Comparison of ENCODE assay signal across 9 cellular contexts in genomic region chr9:89435315-89435823, GRCh38.
DNase-seq lines count a peak whose midpoint lies in the region; ATAC-seq and TF ChIP-seq lines count a peak whose summit lies in the region.
"Had no signal": no experiment of that assay in that cellular context is flagged by ENCODE, and none has a peak within 500 bp of the region (broad histone marks: within the 10 kb centered on the region; RNA-seq: fewer than 3 reads in every experiment).

No MANE protein-coding gene starts in this region.

- ATAC-seq in HG03095 (IDR thresholded peaks at IDR 0.05; ENCODE audit: unreplicated experiment): no peak

- H3K27ac ChIP-seq in dorsolateral prefrontal cortex (peak overlapping the region; percentile 63 to 100 (median 92)), neural progenitor cell (peak overlapping the region; percentile 78)
- H3K27ac ChIP-seq: SJSA1 had no signal

- H3K27ac Mint-ChIP-seq in neural progenitor cell: no peak overlapping the region
- peak overlapping the region in 2 of 7 donors; percentile 31 to 35 for H3K27ac Mint-ChIP-seq in CD14-positive monocyte

- no peaks in the 10 kb centered on the region for H3K36me3 Mint-ChIP-seq in neural progenitor cell
- H3K36me3 Mint-ChIP-seq in CD14-positive monocyte: peaks cover 34 to 57% of the 10 kb centered on the region in 2 donors

- H3K27me3 ChIP-seq in H7 (ENCODE audit: control insufficient read depth, insufficient read depth, low read length) (no peaks in the 10 kb centered on the region), dorsolateral prefrontal cortex (no peaks in the 10 kb centered on the region), neural progenitor cell (no peaks in the 10 kb centered on the region)
- H3K27me3 ChIP-seq: SJSA1 had no signal

- H3K4me3 Mint-ChIP-seq in neural progenitor cell (no peak overlapping the region), CD14-positive monocyte (no peak overlapping the region)

- H4K20me1 ChIP-seq in neural progenitor cell (ENCODE audit: low read depth): peaks cover 37% of the 10 kb centered on the region

- intact Hi-C loops in dorsolateral prefrontal cortex (cut with DNase I): loop anchor here in 1 of 2 donors (5.0 to 10.0 kb wide), 2 partner anchors 107 to 121 kb away; partner anchors contain the start of genes CKS2 and SECISBP2
- intact Hi-C loops in CD14-positive monocyte (cut with micrococcal nuclease): no loop called here

- peak overlapping the region; percentile 65 for H3K4me2 ChIP-seq in neural progenitor cell

- H3K79me2 ChIP-seq in neural progenitor cell (ENCODE audit: low read depth): peaks cover 27% of the 10 kb centered on the region

- DNase-seq in H7 (peak; percentile 93), NCI-H748 treated with DMSO at 0.1 percent for 48 hours (lab: John Stamatoyannopoulos, UW) (peak; percentile 52), dorsolateral prefrontal cortex (no peak), neural progenitor cell (ENCODE audit: low spot score) (peak; percentile 77), SHP77 treated with DMSO at 0.1 percent for 48 hours (lab: John Stamatoyannopoulos, UW) (no peak), CD14-positive monocyte (ENCODE audit: low spot score) (no peak)
- DNase-seq in stimulated activated CD4-positive, alpha-beta T cell treated with anti-CD3 and anti-CD28 coated beads, Interleukin-2, amount 100 ng/mL, for 48 hours: no peak

- no peaks in the 10 kb centered on the region for H3K36me3 ChIP-seq in H7 (replicated peaks; ENCODE audit: control insufficient read depth, insufficient read depth, low read length)
- no peaks in the 10 kb centered on the region for H3K36me3 ChIP-seq in neural progenitor cell
- H3K36me3 ChIP-seq: SJSA1 had no signal

- no peak overlapping the region for H3K4me3 ChIP-seq in H7 (ENCODE audit: insufficient read depth, low read depth, low read length)
- H3K4me3 ChIP-seq in dorsolateral prefrontal cortex: peak overlapping the region in 54 of 59 donors; percentile 1 to 64 (median 42)
- peak overlapping the region; percentile 12 for H3K4me3 ChIP-seq in neural progenitor cell
- H3K4me3 ChIP-seq: SJSA1 had no signal

- H2AFZ ChIP-seq in neural progenitor cell (replicated peaks): no peak overlapping the region

- no peak overlapping the region for H3K9ac ChIP-seq in neural progenitor cell

- H3K9me3 Mint-ChIP-seq in neural progenitor cell (no peaks in the 10 kb centered on the region), CD14-positive monocyte (no peaks in the 10 kb centered on the region)

- no peak for TF ChIP-seq CTCF in dorsolateral prefrontal cortex (IDR thresholded peaks at IDR 0.05 in 54 of 56, conservative IDR thresholded peaks at IDR 0.05 in 2 of 56; ENCODE audit: low read depth in 1 of 56, partially characterized antibody in 56 of 56)
- no peak for TF ChIP-seq CTCF in neural progenitor cell (IDR thresholded peaks at IDR 0.05)
- no peak for TF ChIP-seq CTCF in CD14-positive monocyte (IDR thresholded peaks at IDR 0.05)

- no peaks in the 10 kb centered on the region for H3K9me3 ChIP-seq in neural progenitor cell (ENCODE audit: low read depth)
- H3K9me3 ChIP-seq: SJSA1 had no signal

- peaks cover 27% of the 10 kb centered on the region for H3K4me1 ChIP-seq in neural progenitor cell

- peaks cover 18% of the 10 kb centered on the region for H3F3A ChIP-seq in neural progenitor cell (ENCODE audit: low read depth)

- H3K27me3 Mint-ChIP-seq in neural progenitor cell (ENCODE audit: insufficient read depth, low read depth) (peaks cover 4% of the 10 kb centered on the region), CD14-positive monocyte (ENCODE audit: low read depth in 3 of 3) (no peaks in the 10 kb centered on the region)

- peaks cover 17% of the 10 kb centered on the region for H3K4me1 Mint-ChIP-seq in neural progenitor cell
- H3K4me1 Mint-ChIP-seq in CD14-positive monocyte: peaks cover 48% of the 10 kb centered on the region

Comparison
In these comparisons a context has a peak if more than half of its experiments do, and no peak if none do; other contexts are left out.
1. DNase-seq: peak in H7 (single experiment), NCI-H748 treated with DMSO at 0.1 percent for 48 hours (single experiment) and neural progenitor cell (single experiment); none in dorsolateral prefrontal cortex (0 of 10), SHP77 treated with DMSO at 0.1 percent for 48 hours (single experiment), CD14-positive monocyte (single experiment) and stimulated activated CD4-positive, alpha-beta T cell treated with anti-CD3 and anti-CD28 coated beads, Interleukin-2, amount 100 ng/mL, for 48 hours (0 of 2).